Comparison of ENCODE assay signal across 2 cellular contexts in genomic region chr13:29594310-29594709, GRCh38.
TF ChIP-seq lines count a peak whose summit lies in the region.

No MANE protein-coding gene starts in this region.

TF ChIP-seq in IMR-90, 13 proteins besides CTCF, POLR2A, EP300 and RAD21 (continued from another document):
- peak; percentile 14; the same call in 1 of the 2 replicates for TF ChIP-seq MAZ (IDR thresholded peaks at IDR 0.05; ENCODE audit: borderline replicate concordance, low read depth, low read length)
- TF ChIP-seq, protein P1, sequence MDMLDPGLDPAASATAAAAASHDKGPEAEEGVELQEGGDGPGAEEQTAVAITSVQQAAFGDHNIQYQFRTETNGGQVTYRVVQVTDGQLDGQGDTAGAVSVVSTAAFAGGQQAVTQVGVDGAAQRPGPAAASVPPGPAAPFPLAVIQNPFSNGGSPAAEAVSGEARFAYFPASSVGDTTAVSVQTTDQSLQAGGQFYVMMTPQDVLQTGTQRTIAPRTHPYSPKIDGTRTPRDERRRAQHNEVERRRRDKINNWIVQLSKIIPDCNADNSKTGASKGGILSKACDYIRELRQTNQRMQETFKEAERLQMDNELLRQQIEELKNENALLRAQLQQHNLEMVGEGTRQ (IDR thresholded peaks at IDR 0.05; ENCODE audit: low read depth, low read length) = peak; percentile 20; the same call in 1 of the 2 replicates
- 0 out of 2 replicates have a peak, but pooled peaks have one; percentile 11 for TF ChIP-seq NFE2L2 (IDR thresholded peaks at IDR 0.05; ENCODE audit: low read depth, low read length)
- TF ChIP-seq CEBPB (IDR thresholded peaks at IDR 0.05; ENCODE audit: low read depth, low read length) = peak; percentile 90
- TF ChIP-seq MAFK (IDR thresholded peaks at IDR 0.05; ENCODE audit: low read depth, low read length) = no peak
- peak; percentile 80 for TF ChIP-seq BHLHE40 (IDR thresholded peaks at IDR 0.05; ENCODE audit: low read depth, low read length)
- peak; percentile 81; the same call in 1 of the 2 replicates for TF ChIP-seq MXI1 (IDR thresholded peaks at IDR 0.05; ENCODE audit: borderline replicate concordance, low read depth, low read length)
- TF ChIP-seq RFX5 (IDR thresholded peaks at IDR 0.05; ENCODE audit: low read depth, low read length) = no peak
- TF ChIP-seq FOS (IDR thresholded peaks at IDR 0.05; ENCODE audit: low read depth, low read length) = peak; percentile 54; the same call in 1 of the 2 replicates
- 0 out of 2 replicates have a peak, but pooled peaks have one; percentile 1 for TF ChIP-seq SMC3 (IDR thresholded peaks at IDR 0.05; ENCODE audit: low read depth, low read length)

TF ChIP-seq in SK-N-SH, 30 proteins besides CTCF, POLR2A, EP300 and RAD21 (continued from another document):
- TF ChIP-seq JUND (IDR thresholded peaks at IDR 0.05) = peak; percentile 16; the same call in 1 of the 2 replicates
- TF ChIP-seq, protein P2, sequence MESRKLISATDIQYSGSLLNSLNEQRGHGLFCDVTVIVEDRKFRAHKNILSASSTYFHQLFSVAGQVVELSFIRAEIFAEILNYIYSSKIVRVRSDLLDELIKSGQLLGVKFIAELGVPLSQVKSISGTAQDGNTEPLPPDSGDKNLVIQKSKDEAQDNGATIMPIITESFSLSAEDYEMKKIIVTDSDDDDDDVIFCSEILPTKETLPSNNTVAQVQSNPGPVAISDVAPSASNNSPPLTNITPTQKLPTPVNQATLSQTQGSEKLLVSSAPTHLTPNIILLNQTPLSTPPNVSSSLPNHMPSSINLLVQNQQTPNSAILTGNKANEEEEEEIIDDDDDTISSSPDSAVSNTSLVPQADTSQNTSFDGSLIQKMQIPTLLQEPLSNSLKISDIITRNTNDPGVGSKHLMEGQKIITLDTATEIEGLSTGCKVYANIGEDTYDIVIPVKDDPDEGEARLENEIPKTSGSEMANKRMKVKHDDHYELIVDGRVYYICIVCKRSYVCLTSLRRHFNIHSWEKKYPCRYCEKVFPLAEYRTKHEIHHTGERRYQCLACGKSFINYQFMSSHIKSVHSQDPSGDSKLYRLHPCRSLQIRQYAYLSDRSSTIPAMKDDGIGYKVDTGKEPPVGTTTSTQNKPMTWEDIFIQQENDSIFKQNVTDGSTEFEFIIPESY (IDR thresholded peaks at IDR 0.05; ENCODE audit: borderline replicate concordance, low read depth) = no peak
- TF ChIP-seq ELF1 (IDR thresholded peaks at IDR 0.05) = no peak
- TF ChIP-seq SIN3A (IDR thresholded peaks at IDR 0.05; ENCODE audit: borderline replicate concordance, low read depth, low read length) = peak; percentile 76; the same call in 1 of the 2 replicates
- no peak for TF ChIP-seq GATA2 (CRISPR knock-in tag; IDR thresholded peaks at IDR 0.05)
- TF ChIP-seq EZH2phosphoT487 (IDR thresholded peaks at IDR 0.05; ENCODE audit: borderline replicate concordance, low read depth) = no peak
- peak; percentile 27; the same call in 1 of the 2 replicates for TF ChIP-seq TCF12 (IDR thresholded peaks at IDR 0.05)
- peak; percentile 68 for TF ChIP-seq MXI1 (IDR thresholded peaks at IDR 0.05; ENCODE audit: low read depth, low read length)
- no peak for TF ChIP-seq GABPA (IDR thresholded peaks at IDR 0.05; ENCODE audit: low read depth)
- TF ChIP-seq RCOR1 (IDR thresholded peaks at IDR 0.05; ENCODE audit: low read length) = no peak
- TF ChIP-seq, protein P3, sequence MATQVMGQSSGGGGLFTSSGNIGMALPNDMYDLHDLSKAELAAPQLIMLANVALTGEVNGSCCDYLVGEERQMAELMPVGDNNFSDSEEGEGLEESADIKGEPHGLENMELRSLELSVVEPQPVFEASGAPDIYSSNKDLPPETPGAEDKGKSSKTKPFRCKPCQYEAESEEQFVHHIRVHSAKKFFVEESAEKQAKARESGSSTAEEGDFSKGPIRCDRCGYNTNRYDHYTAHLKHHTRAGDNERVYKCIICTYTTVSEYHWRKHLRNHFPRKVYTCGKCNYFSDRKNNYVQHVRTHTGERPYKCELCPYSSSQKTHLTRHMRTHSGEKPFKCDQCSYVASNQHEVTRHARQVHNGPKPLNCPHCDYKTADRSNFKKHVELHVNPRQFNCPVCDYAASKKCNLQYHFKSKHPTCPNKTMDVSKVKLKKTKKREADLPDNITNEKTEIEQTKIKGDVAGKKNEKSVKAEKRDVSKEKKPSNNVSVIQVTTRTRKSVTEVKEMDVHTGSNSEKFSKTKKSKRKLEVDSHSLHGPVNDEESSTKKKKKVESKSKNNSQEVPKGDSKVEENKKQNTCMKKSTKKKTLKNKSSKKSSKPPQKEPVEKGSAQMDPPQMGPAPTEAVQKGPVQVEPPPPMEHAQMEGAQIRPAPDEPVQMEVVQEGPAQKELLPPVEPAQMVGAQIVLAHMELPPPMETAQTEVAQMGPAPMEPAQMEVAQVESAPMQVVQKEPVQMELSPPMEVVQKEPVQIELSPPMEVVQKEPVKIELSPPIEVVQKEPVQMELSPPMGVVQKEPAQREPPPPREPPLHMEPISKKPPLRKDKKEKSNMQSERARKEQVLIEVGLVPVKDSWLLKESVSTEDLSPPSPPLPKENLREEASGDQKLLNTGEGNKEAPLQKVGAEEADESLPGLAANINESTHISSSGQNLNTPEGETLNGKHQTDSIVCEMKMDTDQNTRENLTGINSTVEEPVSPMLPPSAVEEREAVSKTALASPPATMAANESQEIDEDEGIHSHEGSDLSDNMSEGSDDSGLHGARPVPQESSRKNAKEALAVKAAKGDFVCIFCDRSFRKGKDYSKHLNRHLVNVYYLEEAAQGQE (IDR thresholded peaks at IDR 0.05; ENCODE audit: low read depth, low read length) = no peak
- TF ChIP-seq, protein P1 (IDR thresholded peaks at IDR 0.05; ENCODE audit: borderline replicate concordance, low read depth, low read length) = no peak
- no peak for TF ChIP-seq YY1 (IDR thresholded peaks at IDR 0.05; ENCODE audit: low read depth)
- no peak for TF ChIP-seq MEF2A (IDR thresholded peaks at IDR 0.05; ENCODE audit: borderline replicate concordance, low read depth)
- TF ChIP-seq TAF1 (IDR thresholded peaks at IDR 0.05; ENCODE audit: borderline replicate concordance, low read depth, low read length) = 0 out of 2 replicates have a peak, but pooled peaks have one; percentile 10
- no peak for TF ChIP-seq FOSL2 (IDR thresholded peaks at IDR 0.05; ENCODE audit: borderline replicate concordance, low read depth)
- TF ChIP-seq FOXM1 (IDR thresholded peaks at IDR 0.05; ENCODE audit: low read depth) = no peak
- no peak for TF ChIP-seq RFX5 (IDR thresholded peaks at IDR 0.05; ENCODE audit: low read length)
- TF ChIP-seq SMC3 (IDR thresholded peaks at IDR 0.05; ENCODE audit: low read depth, low read length) = no peak
- TF ChIP-seq FOXJ3 (CRISPR knock-in tag; IDR thresholded peaks at IDR 0.05) = no peak
- no peak for TF ChIP-seq PBX3 (IDR thresholded peaks at IDR 0.05)
- TF ChIP-seq TEAD4 (IDR thresholded peaks at IDR 0.05; ENCODE audit: borderline replicate concordance, insufficient read depth) = no peak
- TF ChIP-seq NRF1 (IDR thresholded peaks at IDR 0.05; ENCODE audit: low read depth, low read length) = 0 out of 2 replicates have a peak, but pooled peaks have one; percentile 10
- TF ChIP-seq USF1 (IDR thresholded peaks at IDR 0.05; ENCODE audit: borderline replicate concordance, low read depth) = no peak
- TF ChIP-seq, protein P4, sequence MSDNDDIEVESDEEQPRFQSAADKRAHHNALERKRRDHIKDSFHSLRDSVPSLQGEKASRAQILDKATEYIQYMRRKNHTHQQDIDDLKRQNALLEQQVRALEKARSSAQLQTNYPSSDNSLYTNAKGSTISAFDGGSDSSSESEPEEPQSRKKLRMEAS (IDR thresholded peaks at IDR 0.05; ENCODE audit: low read depth) = 0 out of 2 replicates have a peak, but pooled peaks have one; percentile 55
